Comparison of ENCODE assay signal across 21 cellular contexts in genomic region chr7:159108491-159108890, GRCh38. TPM values are rescaled to one million over a fixed set of nuclear protein-coding genes. Genes with fewer than 3 reads are reported as not detected.
DNase-seq lines count a peak whose midpoint lies in the region; ATAC-seq and TF ChIP-seq lines count a peak whose summit lies in the region.
"Had no signal": no experiment of that assay in that cellular context is flagged by ENCODE, and none has a peak within 500 bp of the region (broad histone marks: within the 10 kb centered on the region; RNA-seq: fewer than 3 reads in every experiment).

No MANE protein-coding gene starts in this region.

- H3K4me2 ChIP-seq in SK-N-SH = no peak overlapping the region

- 0 out of 4 replicates have a peak, but pooled peaks of 1 of the 2 experiments have one; percentile 63 for TF ChIP-seq EP300 in SK-N-SH (IDR thresholded peaks at IDR 0.05; ENCODE audit: borderline replicate concordance in 1 of 2, low read depth in 1 of 2, low read length in 1 of 2)

- 0 out of 2 replicates have a peak, but pooled peaks have one; percentile 21 for TF ChIP-seq RAD21 in SK-N-SH (IDR thresholded peaks at IDR 0.05; ENCODE audit: low read length)

- H3K9me2 ChIP-seq in SK-N-SH = no peaks in the 10 kb centered on the region

- H3K9me3 Mint-ChIP-seq in nephron = no peaks in the 10 kb centered on the region

- no peaks in the 10 kb centered on the region for H3F3A ChIP-seq in SK-N-SH (replicated peaks; ENCODE audit: insufficient read depth)

- H3K27ac ChIP-seq in SK-N-SH (ENCODE audit: low read depth in 2 of 2, low read length in 1 of 2) (peak overlapping the region in 1 of 2 experiments; percentile 85; a peak in 2 of 4 replicates), upper lobe of right lung (no peak overlapping the region)
- H3K27ac ChIP-seq: 22Rv1, Peyer's patch had no signal

- H3K4me3 Mint-ChIP-seq in nephron = no peak overlapping the region
- H3K4me3 Mint-ChIP-seq: CD4-positive, CD25-positive, alpha-beta regulatory T cell had no signal

- H3K36me3 Mint-ChIP-seq in nephron (ENCODE audit: low read depth) = no peaks in the 10 kb centered on the region
- H3K36me3 Mint-ChIP-seq: CD4-positive, CD25-positive, alpha-beta regulatory T cell had no signal

- no peak overlapping the region for H3K9ac ChIP-seq in SK-N-SH

- peak; percentile 50 for DNase-seq in DMS 273 (lab: John Stamatoyannopoulos, UW; ENCODE audit: unreplicated experiment)
- DNase-seq in DMS 273 treated with DMSO at 0.1 percent for 48 hours (lab: John Stamatoyannopoulos, UW) = no peak
- DNase-seq in SK-N-SH = peak; percentile 83
- peak; percentile 19 for DNase-seq in upper lobe of right lung
- DNase-seq in COLO668 (lab: John Stamatoyannopoulos, UW; ENCODE audit: unreplicated experiment) = no peak
- DNase-seq in cerebellar nuclear complex (lab: John Stamatoyannopoulos, UW) = no peak
- no peak for DNase-seq in Ammon's horn (ENCODE audit: low spot score)
- DNase-seq: BE2C; Caco-2; CD4-positive, CD25-positive, alpha-beta regulatory T cell; DMS53; NCI-H1105 treated with DMSO at 0.1 percent for 48 hours; NCI-H1694; NCI-H510A; NCI-H748 treated with DMSO at 0.1 percent for 48 hours; NK-92 treated with Interleukin-12 subunit alpha and Interleukin-12 subunit beta, amount 100 ng/mL, for 24 hours had no signal

- intact Hi-C loops in upper lobe of right lung (cut with DNase I) = no loop called here

- no peaks in the 10 kb centered on the region for H3K36me3 ChIP-seq in SK-N-SH (replicated peaks in 1 of 2; ENCODE audit: control insufficient read depth in 1 of 2, insufficient read depth in 2 of 2, low read length in 1 of 2)
- H3K36me3 ChIP-seq in upper lobe of right lung = no peaks in the 10 kb centered on the region
- H3K36me3 ChIP-seq: BE2C, Peyer's patch had no signal

- CTCF ChIA-PET in SK-N-SH (lab: Yijun Ruan, JAX) = interaction anchor here (0.8 kb wide), 1 partner anchor 78 kb away, joined by 3 read pairs; no protein-coding TSS in a partner anchor

- H3K27me3 ChIP-seq in SK-N-SH (ENCODE audit: insufficient read depth) (no peaks in the 10 kb centered on the region), upper lobe of right lung (peaks cover 14% of the 10 kb centered on the region)
- H3K27me3 ChIP-seq: BE2C, Peyer's patch had no signal

- peak overlapping the region in 2 of 3 experiments; percentile 17 to 44 for H3K27ac Mint-ChIP-seq in nephron
- H3K27ac Mint-ChIP-seq: CD4-positive, CD25-positive, alpha-beta regulatory T cell had no signal

- peaks cover 25% of the 10 kb centered on the region for H3K27me3 Mint-ChIP-seq in nephron (ENCODE audit: low read depth)

- no peak for ATAC-seq in upper lobe of right lung
- ATAC-seq: K562 had no signal

- peaks cover 39% of the 10 kb centered on the region for H3K4me1 Mint-ChIP-seq in nephron

- 14% methylated on average over 2 of the region's 2 CpGs for WGBS in SK-N-SH (ENCODE audit: low lambda C conversion rate)

- no peak overlapping the region for H3K4me3 ChIP-seq in SK-N-SH (ENCODE audit: low read depth in 2 of 2, low read length in 1 of 2)
- H3K4me3 ChIP-seq in upper lobe of right lung = no peak overlapping the region
- H3K4me3 ChIP-seq: K562, Peyer's patch had no signal

- no peak overlapping the region for H2AFZ ChIP-seq in SK-N-SH (ENCODE audit: low read depth)

- POLR2A ChIA-PET in SK-N-SH (lab: Yijun Ruan, JAX) = no interaction called here

- H3K9me3 ChIP-seq in SK-N-SH (peaks cover 12% of the 10 kb centered on the region; the same call in 1 of the 2 replicates), upper lobe of right lung (no peaks in the 10 kb centered on the region)
- H3K9me3 ChIP-seq: BE2C, Caco-2, Peyer's patch had no signal

- no peaks in the 10 kb centered on the region for H4K20me1 ChIP-seq in SK-N-SH (ENCODE audit: insufficient read depth)

- H3K4me1 ChIP-seq in SK-N-SH (ENCODE audit: control insufficient read depth in 1 of 2, insufficient read depth in 2 of 2, low read depth in 1 of 2, low read length in 1 of 2) (peaks cover 0 to 67% of the 10 kb centered on the region in 2 experiments; a peak in 2 of 4 replicates), upper lobe of right lung (no peaks in the 10 kb centered on the region)
- H3K4me1 ChIP-seq: BE2C, Caco-2, Peyer's patch had no signal

- H3K79me2 ChIP-seq in SK-N-SH (ENCODE audit: insufficient read depth) = no peaks in the 10 kb centered on the region

- TF ChIP-seq CTCF in SK-N-SH (IDR thresholded peaks at IDR 0.05) (no peak), nephron (IDR thresholded peaks at IDR 0.05; ENCODE audit: unreplicated experiment in 3 of 3) (no peak), upper lobe of right lung (IDR thresholded peaks at IDR 0.05) (no peak)

TF ChIP-seq in SK-N-SH, 30 proteins besides CTCF, POLR2A, EP300 and RAD21:
- TF ChIP-seq FOXJ3 (CRISPR knock-in tag; IDR thresholded peaks at IDR 0.05) (0 out of 2 replicates have a peak, but pooled peaks have one; percentile 21), MEF2A (IDR thresholded peaks at IDR 0.05; ENCODE audit: borderline replicate concordance, low read depth) (no peak), RCOR1 (IDR thresholded peaks at IDR 0.05; ENCODE audit: low read length) (peak; percentile 56), CHD2 (IDR thresholded peaks at IDR 0.05; ENCODE audit: low read length, partially characterized antibody) (peak; percentile 61), POLR2AphosphoS5 (IDR thresholded peaks at IDR 0.05; ENCODE audit: low read depth, low read length) (no peak), GABPA (IDR thresholded peaks at IDR 0.05; ENCODE audit: low read depth) (no peak), JUND (IDR thresholded peaks at IDR 0.05) (no peak)
TF ChIP-seq in SK-N-SH: peak in this region for 3.

RNA-seq across cellular contexts. Expression of gene VIPR2, which starts 36.2 kb away (rescaled TPM):
- 0.02 TPM in 1 of 2 replicates, not detected in the other for polyA plus RNA-seq in SK-N-SH (2012; rRNA removed)
- 0.01 and 0.03 TPM in 2 replicates for polyA plus RNA-seq in SK-N-SH (2012; cell fraction: cytosol; rRNA removed)
- polyA plus RNA-seq in SK-N-SH (2012; cell fraction: nucleus; rRNA removed) = 0.04 and 0.08 TPM in 2 replicates
- total RNA-seq in upper lobe of right lung = 4.5 TPM
- total RNA-seq: Caco-2; CD4-positive, CD25-positive, alpha-beta regulatory T cell had no signal
- polyA plus RNA-seq: AG04450; CD4-positive, CD25-positive, alpha-beta regulatory T cell; K562 had no signal

Comparison
In these comparisons a context has a peak if more than half of its experiments do, and no peak if none do; other contexts are left out.
1. DNase-seq: peak in DMS 273 (single experiment), SK-N-SH (single experiment) and upper lobe of right lung (single experiment); none in DMS 273 treated with DMSO at 0.1 percent for 48 hours (single experiment), COLO668 (single experiment), cerebellar nuclear complex (0 of 2) and Ammon's horn (single experiment).